Comparison of ENCODE assay signal across 8 cellular contexts in genomic region chr2:207163053-207163814, GRCh38. TPM values are rescaled to one million over a fixed set of nuclear protein-coding genes. Genes with fewer than 3 reads are reported as not detected.
DNase-seq lines count a peak whose midpoint lies in the region; ATAC-seq lines count a peak whose summit lies in the region.

No MANE protein-coding gene starts in this region.

- peak overlapping the region; percentile 96 for H3K4me3 ChIP-seq in CD4-positive, CD25-positive, alpha-beta regulatory T cell (ENCODE audit: low read depth, low read length)

- H3K4me1 ChIP-seq in CD4-positive, CD25-positive, alpha-beta regulatory T cell (ENCODE audit: control insufficient read depth, insufficient read depth, low read length, poor library complexity, severe bottlenecking): peaks cover 16% of the 10 kb centered on the region

- H3K27ac Mint-ChIP-seq in CD4-positive, CD25-positive, alpha-beta regulatory T cell: peak overlapping the region; percentile 95 to 99 (median 99)
- H3K27ac Mint-ChIP-seq in activated naive CD4-positive, alpha-beta T cell treated with anti-CD3 and anti-CD28 coated beads, Interleukin-2, amount 50 U/mL, for 72 hours: peak overlapping the region; percentile 81 to 99

- H3K27me3 Mint-ChIP-seq in CD4-positive, CD25-positive, alpha-beta regulatory T cell: peaks cover 6% of the 10 kb centered on the region

- H3K9me3 Mint-ChIP-seq in CD4-positive, CD25-positive, alpha-beta regulatory T cell: no peaks in the 10 kb centered on the region
- no peaks in the 10 kb centered on the region for H3K9me3 Mint-ChIP-seq in activated naive CD4-positive, alpha-beta T cell treated with anti-CD3 and anti-CD28 coated beads, Interleukin-2, amount 50 U/mL, for 72 hours

- H3K36me3 ChIP-seq in CD4-positive, CD25-positive, alpha-beta regulatory T cell (ENCODE audit: control insufficient read depth, insufficient read depth, low read length): no peaks in the 10 kb centered on the region

- H3K9me3 ChIP-seq in CD4-positive, CD25-positive, alpha-beta regulatory T cell (ENCODE audit: control insufficient read depth in 2 of 2, low read length in 2 of 2): no peaks in the 10 kb centered on the region

- peak in 2 of 3 donors; percentile 9 to 56 for DNase-seq in CD4-positive, CD25-positive, alpha-beta regulatory T cell
- DNase-seq in HT1080 (ENCODE audit: low read depth) (peak; percentile 89), cardiac septum (ENCODE audit: low spot score) (peak; percentile 76), posterior vena cava (ENCODE audit: low spot score) (peak; percentile 82), OCI-M2 (lab: John Stamatoyannopoulos, UW; ENCODE audit: unreplicated experiment) (no peak)
- DNase-seq in activated naive CD4-positive, alpha-beta T cell treated with anti-CD3 and anti-CD28 coated beads, Interleukin-2, amount 50 U/mL, for 72 hours (ENCODE audit: low spot score in 2 of 2): no peak

- peaks cover 5% of the 10 kb centered on the region for H3K27me3 ChIP-seq in CD4-positive, CD25-positive, alpha-beta regulatory T cell (ENCODE audit: control insufficient read depth, insufficient read depth, low read length)

- H3K36me3 Mint-ChIP-seq in CD4-positive, CD25-positive, alpha-beta regulatory T cell: no peaks in the 10 kb centered on the region
- H3K36me3 Mint-ChIP-seq in activated naive CD4-positive, alpha-beta T cell treated with anti-CD3 and anti-CD28 coated beads, Interleukin-2, amount 50 U/mL, for 72 hours: peaks cover 9 to 22% of the 10 kb centered on the region in 2 donors

- intact Hi-C loops in cardiac septum (cut with DNase I) (loop anchor here (2.0 kb wide), 1 partner anchor 72 kb away; no protein-coding TSS in a partner anchor), posterior vena cava (cut with DNase I) (loop anchor here (5.0 to 10.0 kb wide), 4 partner anchors 92 to 358 kb away; no protein-coding TSS in a partner anchor)

- peak overlapping the region; percentile 98 for H3K27ac ChIP-seq in CD4-positive, CD25-positive, alpha-beta regulatory T cell (ENCODE audit: insufficient read depth, low read length, poor library complexity, severe bottlenecking)

- ATAC-seq in CD4-positive, CD25-positive, alpha-beta regulatory T cell (ENCODE audit: low read depth in 2 of 2): peak in 1 of 2 donors; percentile 4
- ATAC-seq in activated naive CD4-positive, alpha-beta T cell treated with anti-CD3 and anti-CD28 coated beads, Interleukin-2, amount 50 U/mL, for 72 hours: peak; percentile 18 to 39
- ATAC-seq in HG03432 (IDR thresholded peaks at IDR 0.05; ENCODE audit: unreplicated experiment): no peak
- ATAC-seq in GM18502 (IDR thresholded peaks at IDR 0.05; ENCODE audit: poor library complexity, unreplicated experiment): no peak

- H3K4me1 Mint-ChIP-seq in CD4-positive, CD25-positive, alpha-beta regulatory T cell: peaks cover 17 to 77% (median 30%) of the 10 kb centered on the region in 4 donors

- peak overlapping the region; percentile 95 to 99 (median 98) for H3K4me3 Mint-ChIP-seq in CD4-positive, CD25-positive, alpha-beta regulatory T cell

RNA-seq across cellular contexts. Expression of gene KLF7, which starts 2.5 kb away (rescaled TPM):
- 64.3 TPM for total RNA-seq in CD4-positive, CD25-positive, alpha-beta regulatory T cell
- polyA plus RNA-seq in CD4-positive, CD25-positive, alpha-beta regulatory T cell: 10 to 100 TPM in 1 of 4 donors, 1 to 10 TPM in 3; 5.9 to 10.7 (median 8.8) TPM
- 16.5 and 28.9 TPM in 2 replicates for total RNA-seq in HT1080 (2014; rRNA removed; shearing (Covaris generic))
- 14.4 and 21.1 TPM in 2 replicates for polyA plus RNA-seq in HT1080 (2015; cell fraction: cytosol; rRNA removed)
- 29.1 and 41.6 TPM in 2 replicates for polyA plus RNA-seq in HT1080 (2015; cell fraction: nucleus; rRNA removed)
- total RNA-seq in activated naive CD4-positive, alpha-beta T cell treated with anti-CD3 and anti-CD28 coated beads, Interleukin-2, amount 50 U/mL, for 72 hours: 10 to 100 TPM; 26.8 to 28.7 TPM
- total RNA-seq in cardiac septum (34.4 TPM), posterior vena cava (10 to 100 TPM; 64.2 to 64.5 TPM)

Comparison
In these comparisons a context has a peak if more than half of its experiments do, and no peak if none do; other contexts are left out.
1. ATAC-seq: peak in activated naive CD4-positive, alpha-beta T cell treated with anti-CD3 and anti-CD28 coated beads, Interleukin-2, amount 50 U/mL, for 72 hours (2 of 2); none in HG03432 (single experiment) and GM18502 (single experiment).
2. DNase-seq: peak in CD4-positive, CD25-positive, alpha-beta regulatory T cell (2 of 3), HT1080 (single experiment), cardiac septum (single experiment) and posterior vena cava (single experiment); none in activated naive CD4-positive, alpha-beta T cell treated with anti-CD3 and anti-CD28 coated beads, Interleukin-2, amount 50 U/mL, for 72 hours (0 of 2) and OCI-M2 (single experiment).